Comparison of ENCODE assay signal across 8 cellular contexts in the genomic region with DNA sequence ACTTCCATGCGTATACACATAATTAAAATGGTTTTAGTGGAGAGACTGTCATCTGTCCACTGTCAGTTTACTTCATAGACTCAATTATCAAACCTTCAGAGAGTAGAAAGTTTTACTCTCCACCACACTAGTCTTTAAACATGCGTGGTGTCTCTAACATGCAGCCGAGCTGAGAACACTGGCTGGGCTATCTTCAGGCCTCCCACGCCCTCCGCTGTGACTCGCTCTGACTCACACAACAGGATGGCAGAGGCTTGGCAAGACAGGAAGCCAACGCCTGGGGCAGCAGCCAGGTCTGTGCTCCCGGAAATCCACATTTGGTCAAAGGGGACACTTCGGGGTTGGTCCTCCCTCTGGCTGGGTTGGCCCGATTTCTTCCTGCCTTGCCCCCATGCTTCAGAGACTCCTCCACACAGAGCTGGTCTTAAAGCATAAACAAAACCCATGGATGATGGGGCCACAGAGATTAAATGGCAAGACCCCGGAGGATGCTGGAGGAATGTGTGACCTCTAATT. TPM values are rescaled to one million over a fixed set of nuclear protein-coding genes. Genes with fewer than 3 reads are reported as not detected.
DNase-seq lines count a peak whose midpoint lies in the region; ATAC-seq and TF ChIP-seq lines count a peak whose summit lies in the region.

No MANE protein-coding gene starts in this region.

- no peaks in the 10 kb centered on the region for H3K9me3 Mint-ChIP-seq in activated CD8-positive, alpha-beta T cell treated with anti-CD3 and anti-CD28 coated beads for 36 hours
- no peaks in the 10 kb centered on the region for H3K9me3 Mint-ChIP-seq in stimulated activated effector memory CD8-positive, alpha-beta T cell treated with anti-CD3 and anti-CD28 coated beads, Interleukin-12 subunit alpha, Interleukin-12 subunit beta, amount 100 ng/mL, for 72 hours

- H3K27ac Mint-ChIP-seq in activated CD8-positive, alpha-beta T cell treated with anti-CD3 and anti-CD28 coated beads for 36 hours = peak overlapping the region; percentile 79
- peak overlapping the region; percentile 51 for H3K27ac Mint-ChIP-seq in stimulated activated effector memory CD8-positive, alpha-beta T cell treated with anti-CD3 and anti-CD28 coated beads, Interleukin-12 subunit alpha, Interleukin-12 subunit beta, amount 100 ng/mL, for 72 hours

- peak; percentile 77 for ATAC-seq in activated CD8-positive, alpha-beta T cell treated with anti-CD3 and anti-CD28 coated beads for 36 hours
- ATAC-seq in stimulated activated effector memory CD8-positive, alpha-beta T cell treated with anti-CD3 and anti-CD28 coated beads, Interleukin-12 subunit alpha, Interleukin-12 subunit beta, amount 100 ng/mL, for 72 hours = peak; percentile 89

- H3K4me3 Mint-ChIP-seq in activated CD8-positive, alpha-beta T cell treated with anti-CD3 and anti-CD28 coated beads for 36 hours = peak overlapping the region; percentile 39
- H3K4me3 Mint-ChIP-seq in stimulated activated effector memory CD8-positive, alpha-beta T cell treated with anti-CD3 and anti-CD28 coated beads, Interleukin-12 subunit alpha, Interleukin-12 subunit beta, amount 100 ng/mL, for 72 hours = peak overlapping the region; percentile 52

- TF ChIP-seq CTCF in HFF-Myc (IDR thresholded peaks at IDR 0.05; ENCODE audit: low read depth, low read length, missing control alignments) = no peak
- no peak for TF ChIP-seq CTCF in activated CD8-positive, alpha-beta T cell treated with anti-CD3 and anti-CD28 coated beads for 36 hours (IDR thresholded peaks at IDR 0.05)

- DNase-seq in GM03348 (ENCODE audit: low spot score) = peak; percentile 92
- peak; percentile 92 for DNase-seq in HFF-Myc (ENCODE audit: extremely low read depth, low read depth)
- peak; percentile 99 for DNase-seq in NCI-H226
- DNase-seq in activated CD8-positive, alpha-beta T cell treated with anti-CD3 and anti-CD28 coated beads for 36 hours = peak; percentile 99
- DNase-seq in effector CD8-positive, alpha-beta T cell (lab: John Stamatoyannopoulos, UW) = peak; percentile 55
- DNase-seq in mucosa of gallbladder (ENCODE audit: low spot score) = peak; percentile 91
- peak; percentile 63 to 86 for DNase-seq in stimulated activated effector memory CD8-positive, alpha-beta T cell treated with anti-CD3 and anti-CD28 coated beads, Interleukin-12 subunit alpha, Interleukin-12 subunit beta, amount 100 ng/mL, for 72 hours (ENCODE audit: low spot score in 2 of 2)
- no peak for DNase-seq in retina

- H3K27me3 Mint-ChIP-seq in activated CD8-positive, alpha-beta T cell treated with anti-CD3 and anti-CD28 coated beads for 36 hours = peaks cover 2% of the 10 kb centered on the region

- CTCF ChIA-PET in activated CD8-positive, alpha-beta T cell treated with anti-CD3 and anti-CD28 coated beads for 36 hours (lab: Charles Lee) = interaction anchor here (0.6 to 6.5 kb wide), 5 partner anchors 19 to 223 kb away, joined by 3 to 29 read pairs (median 7); no protein-coding TSS in a partner anchor

- POLR2A ChIA-PET in activated CD8-positive, alpha-beta T cell treated with anti-CD3 and anti-CD28 coated beads for 36 hours (lab: Charles Lee) = interaction anchor here (0.9 to 1.4 kb wide), 5 partner anchors 19 to 99 kb away, joined by 3 to 4 read pairs (median 3); partner anchors contain the start of gene TMEM50B

- no peak overlapping the region for H3K4me3 ChIP-seq in HFF-Myc (replicated peaks; ENCODE audit: low read depth, low read length)

- intact Hi-C loops in activated CD8-positive, alpha-beta T cell treated with anti-CD3 and anti-CD28 coated beads for 36 hours (cut with micrococcal nuclease) = loop anchor here (5.0 kb wide), 2 partner anchors 53 to 143 kb away; no protein-coding TSS in a partner anchor

- H3K4me1 Mint-ChIP-seq in activated CD8-positive, alpha-beta T cell treated with anti-CD3 and anti-CD28 coated beads for 36 hours (ENCODE audit: low read depth) = peaks cover 61% of the 10 kb centered on the region
- peaks cover 59% of the 10 kb centered on the region for H3K4me1 Mint-ChIP-seq in stimulated activated effector memory CD8-positive, alpha-beta T cell treated with anti-CD3 and anti-CD28 coated beads, Interleukin-12 subunit alpha, Interleukin-12 subunit beta, amount 100 ng/mL, for 72 hours

- H3K36me3 Mint-ChIP-seq in activated CD8-positive, alpha-beta T cell treated with anti-CD3 and anti-CD28 coated beads for 36 hours (ENCODE audit: low read depth) = no peaks in the 10 kb centered on the region
- peaks cover 6% of the 10 kb centered on the region for H3K36me3 Mint-ChIP-seq in stimulated activated effector memory CD8-positive, alpha-beta T cell treated with anti-CD3 and anti-CD28 coated beads, Interleukin-12 subunit alpha, Interleukin-12 subunit beta, amount 100 ng/mL, for 72 hours

RNA-seq across cellular contexts. Expression of gene IFNGR2, which starts 22.7 kb away (rescaled TPM):
- 1 to 10 TPM; 7.8 to 9.8 TPM for total RNA-seq in activated CD8-positive, alpha-beta T cell treated with anti-CD3 and anti-CD28 coated beads for 36 hours
- 61.3 TPM for total RNA-seq in mucosa of gallbladder

RNA-seq across cellular contexts. Expression of gene IFNAR1, which starts 55.8 kb away (rescaled TPM):
- total RNA-seq in activated CD8-positive, alpha-beta T cell treated with anti-CD3 and anti-CD28 coated beads for 36 hours = 10 to 100 TPM; 25.6 to 30.3 TPM
- 59.0 TPM for total RNA-seq in mucosa of gallbladder
